Comparison of ENCODE assay signal across 26 cellular contexts in genomic region chr22:49184736-49185135, GRCh38.
"Had no signal": no experiment of that assay in that cellular context is flagged by ENCODE, and none has a peak within 500 bp of the region (broad histone marks: within the 10 kb centered on the region; RNA-seq: fewer than 3 reads in every experiment).

No MANE protein-coding gene starts in this region.

- H3K27me3 Mint-ChIP-seq: dendritic cell treated with granulocyte-macrophage colony-stimulating factor and Interleukin-4, amounts not matched to agents 40 ng/mL and 50 ng/mL, for 4 days had no signal

- H3K4me3 ChIP-seq: colonic mucosa, esophagus squamous epithelium, gastroesophageal sphincter, heart left ventricle, hepatocyte, left lung, lung had no signal

- H3K36me3 ChIP-seq: colonic mucosa, esophagus squamous epithelium, gastroesophageal sphincter, heart left ventricle, left lung had no signal

- ATAC-seq: effector memory CD8-positive, alpha-beta T cell; esophagus mucosa; gastroesophageal sphincter; heart left ventricle; left cardiac atrium; left lung; left ventricle myocardium superior had no signal

- H3K27ac ChIP-seq: colonic mucosa, epithelial cell of prostate, esophagus squamous epithelium, gastroesophageal sphincter, heart left ventricle, hepatocyte, left lung had no signal

- H3K9me3 ChIP-seq: colonic mucosa, esophagus squamous epithelium, gastroesophageal sphincter, heart left ventricle, left lung had no signal

- H3K9me3 Mint-ChIP-seq: dendritic cell treated with granulocyte-macrophage colony-stimulating factor and Interleukin-4, amounts not matched to agents 40 ng/mL and 50 ng/mL, for 4 days had no signal

- H3K4me1 ChIP-seq: colonic mucosa, esophagus squamous epithelium, gastroesophageal sphincter, heart left ventricle, left lung had no signal

- H3K27ac Mint-ChIP-seq: dendritic cell treated with granulocyte-macrophage colony-stimulating factor and Interleukin-4, amounts not matched to agents 40 ng/mL and 50 ng/mL, for 4 days; effector memory CD8-positive, alpha-beta T cell; endodermal cell; immature natural killer cell; memory B cell; naive B cell had no signal

- H3K4me1 Mint-ChIP-seq: immature natural killer cell, memory B cell, naive B cell had no signal

- H3K27me3 ChIP-seq: colonic mucosa, hepatocyte had no signal

- H3K36me3 Mint-ChIP-seq: immature natural killer cell, naive B cell had no signal

- H3K4me3 Mint-ChIP-seq: dendritic cell treated with granulocyte-macrophage colony-stimulating factor and Interleukin-4, amounts not matched to agents 40 ng/mL and 50 ng/mL, for 4 days; effector memory CD8-positive, alpha-beta T cell; endodermal cell; immature natural killer cell; memory B cell; naive B cell had no signal

- DNase-seq: colonic mucosa; cortex of kidney; effector CD8-positive, alpha-beta T cell; effector memory CD8-positive, alpha-beta T cell; endodermal cell; erythroblast; esophagus squamous epithelium; foreskin fibroblast; hypothalamus; immature natural killer cell; islet precursor cell; left cardiac atrium; left lung; left ventricle myocardium superior; mammary epithelial cell; mesendoderm; midbrain; naive B cell had no signal
